In genomic region chr9:125200216-125201047, GRCh38 we compare ENCODE assay signal across 1 cellular context.
TF ChIP-seq lines count a peak whose summit lies in the region.

RABEPK (plus strand) TSS chr9:125200542; CDS start chr9:125203014, 2,472 bp downstream.

TF ChIP-seq in SK-N-SH, 30 proteins besides CTCF, POLR2A, EP300 and RAD21 (continued from another document):
- TF ChIP-seq IRF3 (IDR thresholded peaks at IDR 0.05; ENCODE audit: low read depth, low read length) (no peak), JUND (IDR thresholded peaks at IDR 0.05) (no peak)
